30 cellular contexts compared by ENCODE assay signal in the genomic region with DNA sequence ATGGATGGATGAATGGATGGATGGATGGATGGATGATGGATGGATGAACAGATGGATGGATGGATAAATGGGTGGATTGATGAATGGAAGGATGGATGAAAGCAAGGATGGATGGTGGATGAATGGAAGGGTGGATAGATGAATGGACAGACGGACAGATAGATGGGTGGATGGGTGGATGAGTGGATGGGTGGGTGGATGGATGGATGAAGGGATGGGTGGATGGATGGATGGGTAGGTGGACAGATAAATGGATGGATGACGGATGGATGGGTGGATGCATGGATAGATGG. TPM values are rescaled to one million over a fixed set of nuclear protein-coding genes. Genes with fewer than 3 reads are reported as not detected.
"Had no signal": no experiment of that assay in that cellular context is flagged by ENCODE, and none has a peak within 500 bp of the region (broad histone marks: within the 10 kb centered on the region; RNA-seq: fewer than 3 reads in every experiment).

No MANE protein-coding gene starts in this region.

- H3K4me1 ChIP-seq: neural progenitor cell, parathyroid adenoma, right lobe of liver, sigmoid colon, stomach, thyroid gland, tibial nerve, uterus had no signal

- H3K9me3 ChIP-seq: ovary, psoas muscle, right lobe of liver, sigmoid colon, stomach, thoracic aorta, thyroid gland, tibial nerve, upper lobe of left lung, uterus had no signal

- H3K4me2 ChIP-seq: neural progenitor cell had no signal

- DNase-seq: natural killer cell; occipital lobe; ovary; posterior cingulate gyrus; psoas muscle; right cardiac atrium; right lobe of liver; sigmoid colon; small intestine; stimulated activated CD4-positive, alpha-beta T cell treated with anti-CD3 and anti-CD28 coated beads, Interleukin-15, amount 100 ng/mL, for 24 hours; stimulated activated CD4-positive, alpha-beta T cell treated with anti-CD3 and anti-CD28 coated beads, Interleukin-2, amount 100 ng/mL, for 24 hours; stimulated activated CD4-positive, alpha-beta T cell treated with anti-CD3 and anti-CD28 coated beads, Interleukin-2, amount 100 ng/mL, for 48 hours; stimulated activated CD4-positive, alpha-beta T cell treated with anti-CD3 and anti-CD28 coated beads, Interleukin-4, amount 100 ng/mL, for 24 hours; stimulated activated naive B cell treated with anti-CD40 and anti-IgM and Interleukin-4, amounts not matched to agents 10 μg/mL and 1 μg/mL and 100 μg/mL, for 72 hours; stimulated activated naive CD4-positive, alpha-beta T cell treated with Interleukin-2 at 50 U/mL for 16 hours; stomach; thyroid gland; trophoblast cell; upper lobe of left lung; uterus had no signal

- H3K36me3 Mint-ChIP-seq: natural killer cell; neural progenitor cell; stimulated activated effector memory CD8-positive, alpha-beta T cell treated with anti-CD3 and anti-CD28 coated beads, Interleukin-12 subunit alpha, Interleukin-12 subunit beta, amount 100 ng/mL, for 72 hours; stimulated activated naive B cell treated with anti-CD40 and anti-IgM and Interleukin-4, amounts not matched to agents 10 μg/mL and 1 μg/mL and 100 μg/mL, for 72 hours had no signal

- H3K27me3 Mint-ChIP-seq: progenitor cell of endocrine pancreas had no signal

- H3K79me2 ChIP-seq: parathyroid adenoma had no signal

- H3K4me3 ChIP-seq: neural progenitor cell, ovary, psoas muscle, right lobe of liver, sigmoid colon, stomach, thoracic aorta, thyroid gland, tibial nerve, upper lobe of left lung, uterus had no signal

- H3K36me3 ChIP-seq: neural progenitor cell, ovary, right lobe of liver, sigmoid colon, stomach, thoracic aorta, thyroid gland, tibial nerve, upper lobe of left lung, uterus had no signal

- ATAC-seq: natural killer cell; psoas muscle; right cardiac atrium; right lobe of liver; stimulated activated effector memory CD8-positive, alpha-beta T cell treated with anti-CD3 and anti-CD28 coated beads, Interleukin-12 subunit alpha, Interleukin-12 subunit beta, amount 100 ng/mL, for 72 hours; stimulated activated naive B cell treated with anti-CD40 and anti-IgM and Interleukin-4, amounts not matched to agents 10 μg/mL and 1 μg/mL and 100 μg/mL, for 72 hours had no signal

- H3K27me3 ChIP-seq: neural progenitor cell, ovary, right lobe of liver, sigmoid colon, stomach, thyroid gland, tibial nerve, upper lobe of left lung, uterus had no signal

- FAIRE-seq: small intestine had no signal

- H3K4me1 Mint-ChIP-seq: natural killer cell; stimulated activated effector memory CD8-positive, alpha-beta T cell treated with anti-CD3 and anti-CD28 coated beads, Interleukin-12 subunit alpha, Interleukin-12 subunit beta, amount 100 ng/mL, for 72 hours; stimulated activated naive B cell treated with anti-CD40 and anti-IgM and Interleukin-4, amounts not matched to agents 10 μg/mL and 1 μg/mL and 100 μg/mL, for 72 hours had no signal

- H3K27ac Mint-ChIP-seq: natural killer cell; nephron; neural progenitor cell; progenitor cell of endocrine pancreas; stimulated activated effector memory CD8-positive, alpha-beta T cell treated with anti-CD3 and anti-CD28 coated beads, Interleukin-12 subunit alpha, Interleukin-12 subunit beta, amount 100 ng/mL, for 72 hours; stimulated activated naive B cell treated with anti-CD40 and anti-IgM and Interleukin-4, amounts not matched to agents 10 μg/mL and 1 μg/mL and 100 μg/mL, for 72 hours; stimulated activated naive CD8-positive, alpha-beta T cell treated with anti-CD3 and anti-CD28 coated beads, Interleukin-15, Interleukin-2, amounts not matched to agents 100 ng/mL and 50 ng/mL, for 24 hours had no signal

- H2AFZ ChIP-seq: neural progenitor cell, parathyroid adenoma had no signal

- H3K27ac ChIP-seq: neural progenitor cell, ovary, parathyroid adenoma, psoas muscle, right lobe of liver, sigmoid colon, stomach, thoracic aorta, thyroid gland, tibial nerve, upper lobe of left lung, uterus had no signal

- H3K9ac ChIP-seq: neural progenitor cell, parathyroid adenoma had no signal

- H3K9me3 Mint-ChIP-seq: natural killer cell; nephron; neural progenitor cell; stimulated activated effector memory CD8-positive, alpha-beta T cell treated with anti-CD3 and anti-CD28 coated beads, Interleukin-12 subunit alpha, Interleukin-12 subunit beta, amount 100 ng/mL, for 72 hours; stimulated activated naive B cell treated with anti-CD40 and anti-IgM and Interleukin-4, amounts not matched to agents 10 μg/mL and 1 μg/mL and 100 μg/mL, for 72 hours; stimulated activated naive CD8-positive, alpha-beta T cell treated with anti-CD3 and anti-CD28 coated beads, Interleukin-15, Interleukin-2, amounts not matched to agents 100 ng/mL and 50 ng/mL, for 24 hours had no signal

- H3K4me3 Mint-ChIP-seq: natural killer cell; nephron; neural progenitor cell; stimulated activated effector memory CD8-positive, alpha-beta T cell treated with anti-CD3 and anti-CD28 coated beads, Interleukin-12 subunit alpha, Interleukin-12 subunit beta, amount 100 ng/mL, for 72 hours; stimulated activated naive B cell treated with anti-CD40 and anti-IgM and Interleukin-4, amounts not matched to agents 10 μg/mL and 1 μg/mL and 100 μg/mL, for 72 hours; stimulated activated naive CD8-positive, alpha-beta T cell treated with anti-CD3 and anti-CD28 coated beads, Interleukin-15, Interleukin-2, amounts not matched to agents 100 ng/mL and 50 ng/mL, for 24 hours had no signal

RNA-seq across cellular contexts. Expression of gene SRL, which starts 14.9 kb away (rescaled TPM):
- total RNA-seq: natural killer cell, osteoblast, progenitor cell of endocrine pancreas had no signal
- polyA plus RNA-seq: neural cell had no signal
